ENCODE assay signal across 14 cellular contexts in the genomic region with DNA sequence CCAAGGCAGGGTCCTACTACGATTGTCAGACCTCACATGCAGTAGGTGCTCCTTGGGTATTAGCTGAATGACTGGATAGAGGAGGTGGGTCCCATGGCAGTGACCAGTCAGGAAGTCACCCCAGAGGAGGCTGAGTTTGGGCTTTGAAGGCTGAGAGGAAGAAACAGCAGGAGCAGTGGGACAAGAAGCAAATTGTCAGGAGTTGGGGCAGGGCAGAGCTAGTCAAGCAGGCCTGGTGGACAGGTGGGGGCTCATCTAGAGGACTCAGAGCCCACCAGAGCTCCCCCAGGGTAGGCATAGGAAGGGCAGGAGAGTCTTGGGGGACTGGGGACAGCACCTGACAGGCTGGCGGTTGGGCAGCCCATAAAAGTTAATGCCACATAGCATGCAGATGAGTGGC. TPM values are rescaled to one million over a fixed set of nuclear protein-coding genes. Genes with fewer than 3 reads are reported as not detected.
DNase-seq lines count a peak whose midpoint lies in the region; ATAC-seq, FAIRE-seq and TF ChIP-seq lines count a peak whose summit lies in the region.
"Had no signal": no experiment of that assay in that cellular context is flagged by ENCODE, and none has a peak within 500 bp of the region (broad histone marks: within the 10 kb centered on the region; RNA-seq: fewer than 3 reads in every experiment).

No MANE protein-coding gene starts in this region.

- WGBS in right lobe of liver (ENCODE audit: insufficient coverage, low coverage, low lambda C conversion rate, missing lambda C conversion rate) = 71% methylated on average over 1 of the region's 2 CpGs
- WGBS in HepG2 (ENCODE audit: low lambda C conversion rate) = 73% methylated on average over 1 of the region's 2 CpGs

- peak overlapping the region; percentile 92 for H3K27ac Mint-ChIP-seq in central memory CD8-positive, alpha-beta T cell (ENCODE audit: low read depth)
- peak overlapping the region in 4 of 6 donors; percentile 31 to 79 (median 62) for H3K27ac Mint-ChIP-seq in naive B cell

- H2AFZ ChIP-seq in HepG2 (ENCODE audit: low read length) = no peak overlapping the region

- peaks cover 13% of the 10 kb centered on the region for H3K36me3 Mint-ChIP-seq in central memory CD8-positive, alpha-beta T cell (ENCODE audit: insufficient read depth)
- no peaks in the 10 kb centered on the region for H3K36me3 Mint-ChIP-seq in naive B cell

- no TSS peak for BruUV-seq in HepG2 (replicated peaks; lab: Mats Ljungman, UMichigan)

- FAIRE-seq in HepG2 (lab: Jason Lieb, UNC) = no peak
- FAIRE-seq: astrocyte, endometrium, H54 had no signal

- H3K4me1 ChIP-seq in right lobe of liver (peaks cover 0 to 6% (median 0%) of the 10 kb centered on the region in 4 donors), HepG2 (ENCODE audit: insufficient read depth, low read length) (peaks cover 52% of the 10 kb centered on the region)

- no peaks in the 10 kb centered on the region for H3K9me3 Mint-ChIP-seq in central memory CD8-positive, alpha-beta T cell
- no peaks in the 10 kb centered on the region for H3K9me3 Mint-ChIP-seq in naive B cell

- no peaks in the 10 kb centered on the region for H3K9me3 ChIP-seq in right lobe of liver
- H3K9me3 ChIP-seq in HepG2 (ENCODE audit: low read length) = no peaks in the 10 kb centered on the region

- TF ChIP-seq EP300 in HepG2 (IDR thresholded peaks at IDR 0.05; ENCODE audit: low read depth in 2 of 2, low read length in 2 of 2) = no peak
- TF ChIP-seq EP300 in HepG2 (CRISPR knock-in tag; IDR thresholded peaks at IDR 0.05; ENCODE audit: borderline replicate concordance) = no peak

- H3K4me2 ChIP-seq in HepG2 (ENCODE audit: low read depth, low read length) = no peak overlapping the region

- no peak for TF ChIP-seq RAD21 in HepG2 (CRISPR knock-in tag; IDR thresholded peaks at IDR 0.05)

- in situ Hi-C loops in HepG2 (cut with HindIII; ENCODE audit: extremely low pct_ligation_motif_present, low pct_unique_long_range_greater_than_20kb) = loop anchor here (5.0 kb wide), 1 partner anchor 50 kb away; no protein-coding TSS in a partner anchor

- CTCF ChIA-PET in HepG2 (lab: Yijun Ruan, JAX; ENCODE audit: low intra/inter-chr PET ratio, low total read pairs) = no interaction called here

- peaks cover 77% of the 10 kb centered on the region for H3K4me1 Mint-ChIP-seq in central memory CD8-positive, alpha-beta T cell
- H3K4me1 Mint-ChIP-seq in naive B cell = peaks cover 59 to 67% (median 63%) of the 10 kb centered on the region in 3 donors

- no peak overlapping the region for H3K4me3 ChIP-seq in right lobe of liver
- H3K4me3 ChIP-seq in HepG2 (replicated peaks in 1 of 3; ENCODE audit: insufficient read depth in 1 of 3, low read depth in 2 of 3, low read length in 3 of 3) = no peak overlapping the region

- TF ChIP-seq POLR2A in right lobe of liver (IDR thresholded peaks at IDR 0.05) = no peak
- no peak for TF ChIP-seq POLR2A in HepG2 (IDR thresholded peaks at IDR 0.05; ENCODE audit: insufficient read depth in 1 of 2, low read depth in 2 of 2, low read length in 2 of 2)

- H3K27me3 Mint-ChIP-seq in central memory CD8-positive, alpha-beta T cell = no peaks in the 10 kb centered on the region
- no peaks in the 10 kb centered on the region for H3K27me3 Mint-ChIP-seq in naive B cell

- ATAC-seq in right lobe of liver = no peak
- ATAC-seq in HepG2 = no peak
- no peak for ATAC-seq in central memory CD8-positive, alpha-beta T cell (replicated peaks; ENCODE audit: extremely low read depth, poor library complexity, severe bottlenecking)
- no peak for ATAC-seq in naive B cell (ENCODE audit: low read depth in 2 of 2)
- ATAC-seq in GM21526 (IDR thresholded peaks at IDR 0.05; ENCODE audit: low FRiP score, unreplicated experiment) = no peak
- no peak for ATAC-seq in HG02938 (IDR thresholded peaks at IDR 0.05; ENCODE audit: unreplicated experiment)
- no peak for ATAC-seq in HG02798 (IDR thresholded peaks at IDR 0.05; ENCODE audit: poor library complexity, unreplicated experiment)

- H3K36me3 ChIP-seq in right lobe of liver (no peaks in the 10 kb centered on the region), HepG2 (replicated peaks in 1 of 2; ENCODE audit: control insufficient read depth in 1 of 2, insufficient read depth in 2 of 2, low read length in 2 of 2) (no peaks in the 10 kb centered on the region)

- POLR2A ChIA-PET in HepG2 (lab: Yijun Ruan, JAX) = interaction anchor here (1.5 kb wide), 1 partner anchor 39 kb away, joined by 4 read pairs; no protein-coding TSS in a partner anchor

- H3K27me3 ChIP-seq in right lobe of liver (no peaks in the 10 kb centered on the region), HepG2 (ENCODE audit: control insufficient read depth in 1 of 2, insufficient read depth in 2 of 2, low read length in 2 of 2) (no peaks in the 10 kb centered on the region; a peak in 1 of 5 replicates)

- DNase-seq in right lobe of liver (peak in 2 of 3 donors; percentile 10 to 34), HepG2 (ENCODE audit: low spot score) (no peak), naive B cell (no peak), NCI-H146 treated with DMSO at 0.1 percent for 48 hours (lab: John Stamatoyannopoulos, UW; ENCODE audit: unreplicated experiment) (no peak)
- no peak for DNase-seq in central memory CD8-positive, alpha-beta T cell (ENCODE audit: low spot score in 2 of 2)
- DNase-seq: activated CD8-positive, alpha-beta memory T cell treated with anti-CD3 and anti-CD28 coated beads for 24 hours; NCI-H146; NCI-H82 had no signal

- H3K27ac ChIP-seq in right lobe of liver (no peak overlapping the region), HepG2 (ENCODE audit: extremely low read length, insufficient read depth, low read length) (no peak overlapping the region)

- intact Hi-C loops in right lobe of liver (cut with DNase I) = no loop called here
- intact Hi-C loops in HepG2 (cut with micrococcal nuclease; ENCODE audit: unreplicated experiment) = no loop called here

- no peaks in the 10 kb centered on the region for H4K20me1 ChIP-seq in HepG2 (ENCODE audit: insufficient read depth, low read length)

- H3K9ac ChIP-seq in HepG2 (ENCODE audit: insufficient read depth, low read depth, low read length) = no peak overlapping the region

- H3K79me2 ChIP-seq in HepG2 (ENCODE audit: insufficient read depth, low read length) = peaks cover 4% of the 10 kb centered on the region

- no peak for TF ChIP-seq CTCF in right lobe of liver (IDR thresholded peaks at IDR 0.05)
- TF ChIP-seq CTCF in HepG2 (CRISPR knock-in tag; IDR thresholded peaks at IDR 0.05) = no peak

- peak overlapping the region; percentile 85 for H3K4me3 Mint-ChIP-seq in central memory CD8-positive, alpha-beta T cell
- peak overlapping the region in 2 of 8 donors; percentile 25 to 28 for H3K4me3 Mint-ChIP-seq in naive B cell

RNA-seq across cellular contexts. Expression of a gene that starts 3.1 kb away (rescaled TPM):
- total RNA-seq in right lobe of liver = 10 to 100 TPM in 5 of 6 experiments, 1 to 10 TPM in 1; 8.9 to 11.7 (median 10.8) TPM
- 6.0 and 9.7 TPM in 2 replicates for total RNA-seq in HepG2 (2016; rRNA removed; fragmentation: Illumina TruSeq; extraction: Trizol)
- 1.8 and 2.7 TPM in 2 replicates for total RNA-seq in HepG2 (2016; cell fraction: cytosol; rRNA removed; fragmentation: Illumina TruSeq; extraction: Trizol; ENCODE audit: low read depth)
- 6.0 and 8.3 TPM in 2 replicates for total RNA-seq in HepG2 (2016; cell fraction: insoluble cytoplasmic fraction; rRNA removed; fragmentation: Illumina TruSeq; extraction: Trizol)
- total RNA-seq in HepG2 (2016; cell fraction: membrane; rRNA removed; fragmentation: Illumina TruSeq; extraction: Trizol) = 4.1 and 4.3 TPM in 2 replicates
- 14.8 and 19.9 TPM in 2 replicates for total RNA-seq in HepG2 (2016; cell fraction: nucleus; rRNA removed; fragmentation: Illumina TruSeq; extraction: Trizol)
- 12.4 and 15.8 TPM in 2 replicates for polyA plus RNA-seq in HepG2 (2011; rRNA removed)
- 3.6 and 4.9 TPM in 2 replicates for polyA plus RNA-seq in HepG2 (2011; cell fraction: cytosol; rRNA removed)
- polyA plus RNA-seq in HepG2 (2011; cell fraction: nucleus; rRNA removed) = 222 and 246 TPM in 2 replicates
- polyA plus RNA-seq in HepG2 (2012) = 7.9 and 16.7 TPM in 2 replicates
- 0.67 and 0.80 TPM in 2 replicates for polyA plus RNA-seq in HepG2 (2016; cell fraction: cytosol; fragmentation: Illumina TruSeq; extraction: Trizol; ENCODE audit: low read depth)
- 6.4 and 7.7 TPM in 2 replicates for polyA plus RNA-seq in HepG2 (2016; cell fraction: insoluble cytoplasmic fraction; fragmentation: Illumina TruSeq; extraction: Trizol; ENCODE audit: low read depth)
- polyA plus RNA-seq in HepG2 (2016; cell fraction: membrane; fragmentation: Illumina TruSeq; extraction: Trizol; ENCODE audit: low read depth) = 1.5 and 1.8 TPM in 2 replicates
- polyA plus RNA-seq in HepG2 (2016; cell fraction: nucleus; fragmentation: Illumina TruSeq; extraction: Trizol; ENCODE audit: insufficient read depth, low read depth) = 69.9 and 76.5 TPM in 2 replicates
- polyA minus RNA-seq in HepG2 (2011; rRNA and poly(A)+ RNA removed; ENCODE audit: low replicate concordance) = 8.9 and 19.6 TPM in 2 replicates
- 2.9 and 3.9 TPM in 2 replicates for polyA minus RNA-seq in HepG2 (2011; cell fraction: cytosol; rRNA and poly(A)+ RNA removed)
- 18.7 and 21.3 TPM in 2 replicates for polyA minus RNA-seq in HepG2 (2011; cell fraction: nucleus; rRNA and poly(A)+ RNA removed)
- 1 to 10 TPM in 4 of 6 donors, under 1 TPM in 1, not detected in 1; 0.34 to 2.2 (median 1.5) TPM for polyA plus RNA-seq in naive B cell (ENCODE audit: low read depth in 6 of 6)

RNA-seq across cellular contexts. Expression of a gene that starts 6.0 kb away (rescaled TPM):
- total RNA-seq in right lobe of liver (10 to 100 TPM; 14.6 to 24.2 (median 17.0) TPM), HepG2 (2016; rRNA removed; fragmentation: Illumina TruSeq; extraction: Trizol) (49.5 and 55.2 TPM in 2 replicates)
- 28.7 and 32.4 TPM in 2 replicates for total RNA-seq in HepG2 (2016; cell fraction: cytosol; rRNA removed; fragmentation: Illumina TruSeq; extraction: Trizol; ENCODE audit: low read depth)
- 52.2 and 56.9 TPM in 2 replicates for total RNA-seq in HepG2 (2016; cell fraction: insoluble cytoplasmic fraction; rRNA removed; fragmentation: Illumina TruSeq; extraction: Trizol)
- total RNA-seq in HepG2 (2016; cell fraction: membrane; rRNA removed; fragmentation: Illumina TruSeq; extraction: Trizol) = 27.1 and 29.7 TPM in 2 replicates
- total RNA-seq in HepG2 (2016; cell fraction: nucleus; rRNA removed; fragmentation: Illumina TruSeq; extraction: Trizol) = 28.6 and 32.0 TPM in 2 replicates
- polyA plus RNA-seq in HepG2 (2011; rRNA removed) (28.9 and 30.1 TPM in 2 replicates), naive B cell (ENCODE audit: low read depth in 6 of 6) (100 to 1,000 TPM; 119 to 157 (median 123) TPM)
- 32.7 and 35.6 TPM in 2 replicates for polyA plus RNA-seq in HepG2 (2011; cell fraction: cytosol; rRNA removed)
- polyA plus RNA-seq in HepG2 (2011; cell fraction: nucleus; rRNA removed) = 40.0 and 40.6 TPM in 2 replicates
- 26.3 and 31.7 TPM in 2 replicates for polyA plus RNA-seq in HepG2 (2012)
- polyA plus RNA-seq in HepG2 (2016; cell fraction: cytosol; fragmentation: Illumina TruSeq; extraction: Trizol; ENCODE audit: low read depth) = 14.7 and 15.4 TPM in 2 replicates
- 73.4 and 79.9 TPM in 2 replicates for polyA plus RNA-seq in HepG2 (2016; cell fraction: insoluble cytoplasmic fraction; fragmentation: Illumina TruSeq; extraction: Trizol; ENCODE audit: low read depth)
- 18.7 and 18.8 TPM in 2 replicates for polyA plus RNA-seq in HepG2 (2016; cell fraction: membrane; fragmentation: Illumina TruSeq; extraction: Trizol; ENCODE audit: low read depth)
- polyA plus RNA-seq in HepG2 (2016; cell fraction: nucleus; fragmentation: Illumina TruSeq; extraction: Trizol; ENCODE audit: insufficient read depth, low read depth) = 55.2 TPM in 2 replicates
- polyA minus RNA-seq in HepG2 (2011; rRNA and poly(A)+ RNA removed; ENCODE audit: low replicate concordance) = 53.2 and 59.2 TPM in 2 replicates
- 9.3 and 12.2 TPM in 2 replicates for polyA minus RNA-seq in HepG2 (2011; cell fraction: cytosol; rRNA and poly(A)+ RNA removed)
- 41.3 and 55.9 TPM in 2 replicates for polyA minus RNA-seq in HepG2 (2011; cell fraction: nucleus; rRNA and poly(A)+ RNA removed)

Comparison
In these comparisons a context has a peak if more than half of its experiments do, and no peak if none do; other contexts are left out.
1. DNase-seq: peak in right lobe of liver (2 of 3); none in HepG2 (single experiment), central memory CD8-positive, alpha-beta T cell (0 of 2), naive B cell (single experiment) and NCI-H146 treated with DMSO at 0.1 percent for 48 hours (single experiment).